16 cellular contexts compared by ENCODE assay signal in genomic region chr1:50421366-50421748, GRCh38. TPM values are rescaled to one million over a fixed set of nuclear protein-coding genes. Genes with fewer than 3 reads are reported as not detected.
A peak's percentile ranks its signal among the peaks of the same experiment; 100 is the strongest.
DNase-seq lines count a peak whose midpoint lies in the region; ATAC-seq and TF ChIP-seq lines count a peak whose summit lies in the region.
"Had no signal": no experiment of that assay in that cellular context is flagged by ENCODE, and none has a peak within 500 bp of the region (broad histone marks: within the 10 kb centered on the region; RNA-seq: fewer than 3 reads in every experiment).

No MANE protein-coding gene starts in this region.

- ATAC-seq in CD8-positive, alpha-beta T cell, result no peak
- no peak for ATAC-seq in natural killer cell treated with Interleukin-12 subunit alpha and Interleukin-12 subunit beta and Interleukin-15 and Interleukin-18, amount 100 ng/mL, for 72 hours
- ATAC-seq in mucosa of descending colon, result no peak

- H3K4me1 ChIP-seq in CD8-positive, alpha-beta T cell (ENCODE audit: insufficient read depth, low read length), result peaks cover 22% of the 10 kb centered on the region
- peaks cover 38% of the 10 kb centered on the region for H3K4me1 ChIP-seq in mucosa of descending colon (ENCODE audit: low read depth)

- H3K9me3 Mint-ChIP-seq in CD8-positive, alpha-beta T cell, result no peaks in the 10 kb centered on the region
- peaks cover 0 to 20% (median 3%) of the 10 kb centered on the region in 5 experiments for H3K9me3 Mint-ChIP-seq in brain
- no peaks in the 10 kb centered on the region for H3K9me3 Mint-ChIP-seq in natural killer cell treated with Interleukin-12 subunit alpha and Interleukin-12 subunit beta and Interleukin-15 and Interleukin-18, amount 100 ng/mL, for 72 hours

- peaks cover 57% of the 10 kb centered on the region for H3K4me1 Mint-ChIP-seq in CD8-positive, alpha-beta T cell (ENCODE audit: low read depth)
- peaks cover 72% of the 10 kb centered on the region for H3K4me1 Mint-ChIP-seq in brain
- peaks cover 49 to 55% of the 10 kb centered on the region in 2 donors for H3K4me1 Mint-ChIP-seq in natural killer cell treated with Interleukin-12 subunit alpha and Interleukin-12 subunit beta and Interleukin-15 and Interleukin-18, amount 100 ng/mL, for 72 hours (ENCODE audit: low read depth in 2 of 2)

- peaks cover 2% of the 10 kb centered on the region for H3K36me3 Mint-ChIP-seq in CD8-positive, alpha-beta T cell
- no peaks in the 10 kb centered on the region for H3K36me3 Mint-ChIP-seq in brain
- H3K36me3 Mint-ChIP-seq in natural killer cell treated with Interleukin-12 subunit alpha and Interleukin-12 subunit beta and Interleukin-15 and Interleukin-18, amount 100 ng/mL, for 72 hours, result peaks cover 19% of the 10 kb centered on the region

- H3K27me3 ChIP-seq in CD8-positive, alpha-beta T cell (ENCODE audit: insufficient read depth, low read length), result peaks cover 14% of the 10 kb centered on the region

- POLR2A ChIA-PET in CD8-positive, alpha-beta T cell (lab: Charles Lee), result no interaction called here

- H3K27ac Mint-ChIP-seq in CD8-positive, alpha-beta T cell, result no peak overlapping the region
- peak overlapping the region; percentile 15 to 99 (median 64) for H3K27ac Mint-ChIP-seq in brain
- peak overlapping the region; percentile 73 to 74 for H3K27ac Mint-ChIP-seq in natural killer cell treated with Interleukin-12 subunit alpha and Interleukin-12 subunit beta and Interleukin-15 and Interleukin-18, amount 100 ng/mL, for 72 hours
- H3K27ac Mint-ChIP-seq: CD14-positive monocyte had no signal

- peak overlapping the region; percentile 10 for H3K4me3 Mint-ChIP-seq in CD8-positive, alpha-beta T cell
- H3K4me3 Mint-ChIP-seq in brain, result peak overlapping the region; percentile 86 to 98 (median 89)
- peak overlapping the region; percentile 92 for H3K4me3 Mint-ChIP-seq in natural killer cell treated with Interleukin-12 subunit alpha and Interleukin-12 subunit beta and Interleukin-15 and Interleukin-18, amount 100 ng/mL, for 72 hours

- no peak overlapping the region for H3K27ac ChIP-seq in CD8-positive, alpha-beta T cell (ENCODE audit: low read depth, low read length)
- H3K27ac ChIP-seq: KMS-11, neutrophil, sigmoid colon had no signal

- no peaks in the 10 kb centered on the region for H3K36me3 ChIP-seq in CD8-positive, alpha-beta T cell (ENCODE audit: insufficient read depth, low read length)
- H3K36me3 ChIP-seq in mucosa of descending colon (ENCODE audit: low read depth), result no peaks in the 10 kb centered on the region
- H3K36me3 ChIP-seq: neutrophil, sigmoid colon had no signal

- peaks cover 69% of the 10 kb centered on the region for H3K27me3 Mint-ChIP-seq in CD8-positive, alpha-beta T cell (ENCODE audit: low read depth)
- H3K27me3 Mint-ChIP-seq in brain, result peaks cover 97% of the 10 kb centered on the region
- peaks cover 47 to 57% of the 10 kb centered on the region in 2 donors for H3K27me3 Mint-ChIP-seq in natural killer cell treated with Interleukin-12 subunit alpha and Interleukin-12 subunit beta and Interleukin-15 and Interleukin-18, amount 100 ng/mL, for 72 hours

- DNase-seq in CD8-positive, alpha-beta T cell, result no peak
- peak; percentile 36 for DNase-seq in GM20000 (ENCODE audit: low spot score)
- no peak for DNase-seq in natural killer cell treated with Interleukin-12 subunit alpha and Interleukin-12 subunit beta and Interleukin-15 and Interleukin-18, amount 100 ng/mL, for 72 hours (ENCODE audit: low spot score)
- no peak for DNase-seq in central memory CD4-positive, alpha-beta T cell
- no peak for DNase-seq in GM19240 (ENCODE audit: insufficient read length, low spot score)
- DNase-seq in mucosa of descending colon, result no peak
- DNase-seq: aorta; effector CD4-positive, alpha-beta T cell; foreskin fibroblast; kidney glomerular epithelial cell; NCI-H524 treated with DMSO at 0.1 percent for 48 hours; sigmoid colon had no signal

- H3K9me3 ChIP-seq in CD8-positive, alpha-beta T cell (ENCODE audit: low read length), result no peaks in the 10 kb centered on the region
- no peaks in the 10 kb centered on the region for H3K9me3 ChIP-seq in mucosa of descending colon
- H3K9me3 ChIP-seq: neutrophil, sigmoid colon had no signal

- no peak overlapping the region for H3K4me3 ChIP-seq in CD8-positive, alpha-beta T cell (ENCODE audit: low read depth, low read length)
- no peak overlapping the region for H3K4me3 ChIP-seq in mucosa of descending colon
- H3K4me3 ChIP-seq: sigmoid colon had no signal

- intact Hi-C loops in CD8-positive, alpha-beta T cell (cut with DNase I, micrococcal nuclease), result no loop called here
- intact Hi-C loops in mucosa of descending colon (cut with DNase I, micrococcal nuclease), result no loop called here

- no peak for TF ChIP-seq CTCF in CD8-positive, alpha-beta T cell (IDR thresholded peaks at IDR 0.05)
- TF ChIP-seq CTCF in GM20000 (IDR thresholded peaks at IDR 0.05; ENCODE audit: extremely low read depth, missing control alignments) (no peak), brain (conservative IDR thresholded peaks at IDR 0.05) (no peak), mucosa of descending colon (IDR thresholded peaks at IDR 0.05) (no peak)

- CTCF ChIA-PET in CD8-positive, alpha-beta T cell (lab: Charles Lee), result no interaction called here

RNA-seq across cellular contexts. Expression of gene DMRTA2, which starts 1.9 kb away (rescaled TPM):
- not detected for total RNA-seq in CD8-positive, alpha-beta T cell
- polyA plus RNA-seq in brain (ENCODE audit: insufficient read depth, low read depth, low replicate concordance), result 19.7 TPM
- total RNA-seq in natural killer cell treated with Interleukin-12 subunit alpha and Interleukin-12 subunit beta and Interleukin-15 and Interleukin-18, amount 100 ng/mL, for 72 hours, result 1 to 10 TPM; 1.1 to 3.6 TPM
- total RNA-seq in mucosa of descending colon, result not detected
- total RNA-seq: aorta had no signal
- polyA plus RNA-seq: CD14-positive monocyte had no signal

Comparison
In these comparisons a context has a peak if more than half of its experiments do, and no peak if none do; other contexts are left out.
1. H3K4me3 Mint-ChIP-seq: peak in every context shown above with its lines; median percentile 92 in natural killer cell treated with Interleukin-12 subunit alpha and Interleukin-12 subunit beta and Interleukin-15 and Interleukin-18, amount 100 ng/mL, for 72 hours; 89 in brain; 10 in CD8-positive, alpha-beta T cell.